ENCODE assay signal across 1 cellular context in genomic region chr20:46512943-46513844, GRCh38.
A peak's percentile ranks its signal among the peaks of the same experiment; 100 is the strongest.
TF ChIP-seq lines count a peak whose summit lies in the region.

Gene ZNF334 (minus strand): TSS chr20:46513559. CDS start chr20:46512102, 1,457 bp downstream.

TF ChIP-seq in WTC11, 78 proteins besides CTCF, POLR2A, EP300 and RAD21 (continued from another document):
- TF ChIP-seq FOXK1 (CRISPR knock-in tag; IDR thresholded peaks at IDR 0.05) (peak; percentile 65; the same call in 1 of the 2 replicates), CREB1 (CRISPR knock-in tag; IDR thresholded peaks at IDR 0.05) (no peak), ETV6 (CRISPR knock-in tag; IDR thresholded peaks at IDR 0.05) (peak; percentile 15; the same call in 1 of the 2 replicates), MAX (CRISPR knock-in tag; IDR thresholded peaks at IDR 0.05) (peak; percentile 78), TEAD1 (CRISPR knock-in tag; IDR thresholded peaks at IDR 0.05) (peak; percentile 81), TP53 (CRISPR knock-in tag; IDR thresholded peaks at IDR 0.05) (peak; percentile 58; the same call in 1 of the 2 replicates), ZNF317 (CRISPR knock-in tag; IDR thresholded peaks at IDR 0.05; ENCODE audit: borderline replicate concordance, low read depth) (no peak), HMGA2 (CRISPR knock-in tag; IDR thresholded peaks at IDR 0.05) (no peak), ZNF671 (CRISPR knock-in tag; IDR thresholded peaks at IDR 0.05) (no peak), JUN (CRISPR knock-in tag; IDR thresholded peaks at IDR 0.05) (0 out of 2 replicates have a peak, but pooled peaks have one; percentile 40), ARID4B (CRISPR knock-in tag; IDR thresholded peaks at IDR 0.05; ENCODE audit: borderline replicate concordance) (peak; percentile 84; the same call in 1 of the 2 replicates), GABPB1 (CRISPR knock-in tag; IDR thresholded peaks at IDR 0.05) (0 out of 2 replicates have a peak, but pooled peaks have one; percentile 45), RELA (CRISPR knock-in tag; IDR thresholded peaks at IDR 0.05; ENCODE audit: borderline replicate concordance) (peak; percentile 57; the same call in 1 of the 2 replicates), ZNF138 (CRISPR knock-in tag; conservative IDR thresholded peaks at IDR 0.05) (no peak)
- TF ChIP-seq, protein P1, sequence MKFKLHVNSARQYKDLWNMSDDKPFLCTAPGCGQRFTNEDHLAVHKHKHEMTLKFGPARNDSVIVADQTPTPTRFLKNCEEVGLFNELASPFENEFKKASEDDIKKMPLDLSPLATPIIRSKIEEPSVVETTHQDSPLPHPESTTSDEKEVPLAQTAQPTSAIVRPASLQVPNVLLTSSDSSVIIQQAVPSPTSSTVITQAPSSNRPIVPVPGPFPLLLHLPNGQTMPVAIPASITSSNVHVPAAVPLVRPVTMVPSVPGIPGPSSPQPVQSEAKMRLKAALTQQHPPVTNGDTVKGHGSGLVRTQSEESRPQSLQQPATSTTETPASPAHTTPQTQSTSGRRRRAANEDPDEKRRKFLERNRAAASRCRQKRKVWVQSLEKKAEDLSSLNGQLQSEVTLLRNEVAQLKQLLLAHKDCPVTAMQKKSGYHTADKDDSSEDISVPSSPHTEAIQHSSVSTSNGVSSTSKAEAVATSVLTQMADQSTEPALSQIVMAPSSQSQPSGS (CRISPR knock-in tag; IDR thresholded peaks at IDR 0.05; ENCODE audit: borderline replicate concordance, low read depth): no peak
- TF ChIP-seq, protein P2, sequence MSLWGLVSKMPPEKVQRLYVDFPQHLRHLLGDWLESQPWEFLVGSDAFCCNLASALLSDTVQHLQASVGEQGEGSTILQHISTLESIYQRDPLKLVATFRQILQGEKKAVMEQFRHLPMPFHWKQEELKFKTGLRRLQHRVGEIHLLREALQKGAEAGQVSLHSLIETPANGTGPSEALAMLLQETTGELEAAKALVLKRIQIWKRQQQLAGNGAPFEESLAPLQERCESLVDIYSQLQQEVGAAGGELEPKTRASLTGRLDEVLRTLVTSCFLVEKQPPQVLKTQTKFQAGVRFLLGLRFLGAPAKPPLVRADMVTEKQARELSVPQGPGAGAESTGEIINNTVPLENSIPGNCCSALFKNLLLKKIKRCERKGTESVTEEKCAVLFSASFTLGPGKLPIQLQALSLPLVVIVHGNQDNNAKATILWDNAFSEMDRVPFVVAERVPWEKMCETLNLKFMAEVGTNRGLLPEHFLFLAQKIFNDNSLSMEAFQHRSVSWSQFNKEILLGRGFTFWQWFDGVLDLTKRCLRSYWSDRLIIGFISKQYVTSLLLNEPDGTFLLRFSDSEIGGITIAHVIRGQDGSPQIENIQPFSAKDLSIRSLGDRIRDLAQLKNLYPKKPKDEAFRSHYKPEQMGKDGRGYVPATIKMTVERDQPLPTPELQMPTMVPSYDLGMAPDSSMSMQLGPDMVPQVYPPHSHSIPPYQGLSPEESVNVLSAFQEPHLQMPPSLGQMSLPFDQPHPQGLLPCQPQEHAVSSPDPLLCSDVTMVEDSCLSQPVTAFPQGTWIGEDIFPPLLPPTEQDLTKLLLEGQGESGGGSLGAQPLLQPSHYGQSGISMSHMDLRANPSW (CRISPR knock-in tag; conservative IDR thresholded peaks at IDR 0.05; ENCODE audit: low read depth): 0 out of 2 replicates have a peak, but pooled peaks have one; percentile 22
